In genomic region chr10:70738425-70739121, GRCh38 we compare ENCODE assay signal across 20 cellular contexts. TPM values are rescaled to one million over a fixed set of nuclear protein-coding genes. Genes with fewer than 3 reads are reported as not detected.
DNase-seq lines count a peak whose midpoint lies in the region; TF ChIP-seq lines count a peak whose summit lies in the region.
"Had no signal": no experiment of that assay in that cellular context is flagged by ENCODE, and none has a peak within 500 bp of the region (broad histone marks: within the 10 kb centered on the region; RNA-seq: fewer than 3 reads in every experiment).

No MANE protein-coding gene starts in this region.

- H3K27ac ChIP-seq in Karpas-422 (ENCODE audit: low read length) (no peak overlapping the region), vagina (no peak overlapping the region)

- H3K9me3 ChIP-seq in Karpas-422 (ENCODE audit: low read length) (no peaks in the 10 kb centered on the region), vagina (no peaks in the 10 kb centered on the region)

- no peaks in the 10 kb centered on the region for H3K79me2 ChIP-seq in Karpas-422 (ENCODE audit: low read length)

- intact Hi-C loops in vagina (cut with DNase I): no loop called here

- H3K9me2 ChIP-seq in Karpas-422 (replicated peaks; ENCODE audit: insufficient read depth, low read length): no peaks in the 10 kb centered on the region

- H3K27me3 Mint-ChIP-seq in chondrocyte (ENCODE audit: low read depth) (no peaks in the 10 kb centered on the region), nephron progenitor cell (ENCODE audit: low read depth, poor library complexity) (peaks cover 43% of the 10 kb centered on the region)

- TF ChIP-seq POLR2A in vagina (IDR thresholded peaks at IDR 0.05): no peak

- H3K4me3 ChIP-seq in Karpas-422 (ENCODE audit: low read length): no peak overlapping the region
- no peak overlapping the region for H3K4me3 ChIP-seq in vagina

- no peak overlapping the region for H3K9ac ChIP-seq in Karpas-422 (ENCODE audit: low read length)

- no peak overlapping the region for H3K27ac Mint-ChIP-seq in chondrocyte (ENCODE audit: unreplicated experiment)
- no peak overlapping the region for H3K27ac Mint-ChIP-seq in nephron progenitor cell
- H3K27ac Mint-ChIP-seq: B cell had no signal

- H3K36me3 ChIP-seq in Karpas-422 (ENCODE audit: insufficient read depth, low read length) (no peaks in the 10 kb centered on the region), vagina (no peaks in the 10 kb centered on the region)

- H3K9me3 Mint-ChIP-seq in chondrocyte (ENCODE audit: low read depth): no peaks in the 10 kb centered on the region
- no peaks in the 10 kb centered on the region for H3K9me3 Mint-ChIP-seq in nephron progenitor cell

- peak; percentile 19 for DNase-seq in ELR (ENCODE audit: low read depth)
- peak; percentile 66 for DNase-seq in Karpas-422
- DNase-seq in chondrocyte (ENCODE audit: low spot score): no peak
- DNase-seq in nephron progenitor cell: peak; percentile 29
- no peak for DNase-seq in hypothalamus (lab: John Stamatoyannopoulos, UW)
- no peak for DNase-seq in vagina (ENCODE audit: extremely low spot score in 2 of 2)
- no peak for DNase-seq in foreskin melanocyte
- DNase-seq in NCI-H446 (lab: John Stamatoyannopoulos, UW): no peak
- DNase-seq: activated CD4-positive, CD25-positive, alpha-beta regulatory T cell treated with anti-CD3 and anti-CD28 coated beads, Interleukin-2, amount 50 U/mL, for 72 hours; activated CD8-positive, alpha-beta memory T cell treated with anti-CD3 and anti-CD28 coated beads, Interleukin-2, amount 50 U/mL, for 4 hours; activated gamma-delta T cell treated with Interleukin-2 at 50 U/mL for 16 hours; DMS79 treated with DMSO at 0.1 percent for 48 hours; IMR-90; NCI-H1092 treated with DMSO at 0.1 percent for 48 hours; substantia nigra; T-helper 2 cell had no signal

- H3K36me3 Mint-ChIP-seq in chondrocyte (ENCODE audit: low read depth) (peaks cover 11% of the 10 kb centered on the region), nephron progenitor cell (ENCODE audit: low read depth) (no peaks in the 10 kb centered on the region)

- no peak overlapping the region for H2AFZ ChIP-seq in Karpas-422 (ENCODE audit: low read length)

- H4K20me1 ChIP-seq in Karpas-422 (ENCODE audit: insufficient read depth, low read depth, low read length): no peaks in the 10 kb centered on the region

- H3K4me3 Mint-ChIP-seq in chondrocyte (ENCODE audit: unreplicated experiment) (no peak overlapping the region), nephron progenitor cell (no peak overlapping the region)
- H3K4me3 Mint-ChIP-seq: B cell had no signal

- H3K4me1 ChIP-seq in Karpas-422 (ENCODE audit: low read length) (no peaks in the 10 kb centered on the region), vagina (peaks cover 31% of the 10 kb centered on the region)

- TF ChIP-seq CTCF in chondrocyte (IDR thresholded peaks at IDR 0.05): peak; percentile 14
- TF ChIP-seq CTCF in nephron progenitor cell (IDR thresholded peaks at IDR 0.05): peak; percentile 29
- TF ChIP-seq CTCF in vagina (IDR thresholded peaks at IDR 0.05): no peak

- H3K27me3 ChIP-seq in Karpas-422 (ENCODE audit: low read length): no peaks in the 10 kb centered on the region
- H3K27me3 ChIP-seq in vagina: no peaks in the 10 kb centered on the region

- H3K4me2 ChIP-seq in Karpas-422 (ENCODE audit: low read depth, low read length, poor library complexity, severe bottlenecking): no peak overlapping the region

- H3K4me1 Mint-ChIP-seq in chondrocyte (ENCODE audit: low read depth) (peaks cover 11% of the 10 kb centered on the region), nephron progenitor cell (peaks cover 60% of the 10 kb centered on the region)
- H3K4me1 Mint-ChIP-seq: B cell had no signal

RNA-seq across cellular contexts. Expression of gene TBATA, which starts 46.6 kb away (rescaled TPM):
- total RNA-seq in Karpas-422 (2014; rRNA removed; shearing (Covaris generic); ENCODE audit: low replicate concordance): not detected in 2 replicates
- total RNA-seq in chondrocyte: not detected in 3 replicates
- not detected for total RNA-seq in vagina
- total RNA-seq: astrocyte, B cell, IMR-90, liver, pulmonary artery endothelial cell had no signal

Comparison
In these comparisons a context has a peak if more than half of its experiments do, and no peak if none do; other contexts are left out.
1. DNase-seq: peak in ELR (single experiment), Karpas-422 (single experiment) and nephron progenitor cell (single experiment); none in chondrocyte (single experiment), hypothalamus (0 of 51), vagina (0 of 2), foreskin melanocyte (single experiment) and NCI-H446 (0 of 2).
2. CTCF ChIP-seq: peak in chondrocyte (single experiment) and nephron progenitor cell (single experiment); none in vagina (0 of 3).